ENCODE assay signal across 1 cellular context in genomic region chr15:78139564-78139963, GRCh38.
TF ChIP-seq lines count a peak whose summit lies in the region.

No MANE protein-coding gene starts in this region.

TF ChIP-seq in K562, 482 proteins besides CTCF, POLR2A, EP300 and RAD21:
- no peak for TF ChIP-seq VEZF1 (CRISPR knock-in tag; IDR thresholded peaks at IDR 0.05)
- no peak for TF ChIP-seq PATZ1 (CRISPR knock-in tag; IDR thresholded peaks at IDR 0.05; ENCODE audit: borderline replicate concordance)
- no peak for TF ChIP-seq CGGBP1 (CRISPR knock-in tag; IDR thresholded peaks at IDR 0.05)
- TF ChIP-seq FOXP4 (CRISPR knock-in tag; IDR thresholded peaks at IDR 0.05; ENCODE audit: borderline replicate concordance): no peak
- TF ChIP-seq ZC3H8 (IDR thresholded peaks at IDR 0.05): no peak
- TF ChIP-seq ZNF592 (IDR thresholded peaks at IDR 0.05): no peak
- TF ChIP-seq STAT6 (CRISPR knock-in tag; IDR thresholded peaks at IDR 0.05): no peak
- no peak for TF ChIP-seq HDAC8 (tag; IDR thresholded peaks at IDR 0.05)
- TF ChIP-seq NR2C1 (IDR thresholded peaks at IDR 0.05): no peak
- TF ChIP-seq NR2C1 (tag; IDR thresholded peaks at IDR 0.05): no peak
- no peak for TF ChIP-seq NKRF (IDR thresholded peaks at IDR 0.05; ENCODE audit: borderline replicate concordance)
- TF ChIP-seq CLOCK (CRISPR knock-in tag; IDR thresholded peaks at IDR 0.05; ENCODE audit: borderline replicate concordance): no peak
- TF ChIP-seq ZNF76 (CRISPR knock-in tag; IDR thresholded peaks at IDR 0.05; ENCODE audit: borderline replicate concordance): no peak
- no peak for TF ChIP-seq LARP7 (IDR thresholded peaks at IDR 0.05)
- no peak for TF ChIP-seq GABPA (tag; conservative IDR thresholded peaks at IDR 0.05; ENCODE audit: low read depth)
TF ChIP-seq in K562: peak in this region for 0.
